22 cellular contexts compared by ENCODE assay signal in the genomic region with DNA sequence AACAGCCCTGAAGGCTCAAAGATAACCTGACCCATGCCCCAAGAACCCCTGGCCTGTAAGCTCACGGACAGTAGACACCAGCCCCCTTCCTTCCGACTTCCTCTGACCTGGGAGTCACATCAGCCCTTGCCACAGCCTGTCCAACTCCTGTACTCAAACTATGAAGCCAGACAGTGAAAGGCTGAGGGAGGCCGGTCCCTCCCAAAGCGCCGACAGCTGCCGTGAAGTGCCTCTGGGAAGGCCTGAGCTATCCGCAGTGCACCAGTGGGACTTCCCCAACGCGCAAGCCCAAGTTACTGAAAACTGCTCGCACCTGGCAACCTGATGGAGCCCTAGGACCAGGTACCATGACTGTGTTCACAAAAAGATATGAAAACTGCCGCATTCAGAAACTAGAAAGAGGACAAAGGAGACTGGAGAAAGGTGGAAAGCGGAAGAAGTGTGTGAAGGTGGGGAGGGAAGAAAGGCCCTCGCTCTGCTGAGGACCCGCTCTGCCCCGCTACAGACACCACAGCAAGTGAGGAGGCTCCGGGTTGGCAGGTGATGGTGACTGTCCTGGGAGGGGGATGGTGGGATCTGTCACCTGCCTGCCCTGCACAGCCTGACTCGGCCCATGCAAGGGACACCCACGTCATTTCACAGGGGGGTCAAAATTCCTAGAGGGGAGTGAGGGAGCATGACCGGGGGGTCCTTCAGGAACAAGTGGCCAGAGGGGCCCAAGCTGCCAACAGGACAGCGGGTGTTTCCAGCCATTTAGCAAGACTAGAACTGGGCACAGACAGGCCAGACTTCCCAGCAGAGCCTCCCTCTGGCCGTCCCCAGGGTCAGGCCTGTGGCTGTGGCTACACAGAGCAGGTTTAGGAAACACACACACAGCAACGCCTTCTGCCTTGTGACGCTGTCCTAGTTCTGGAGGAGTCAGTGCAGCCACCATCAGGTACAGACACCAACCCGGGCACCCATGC. TPM values are rescaled to one million over a fixed set of nuclear protein-coding genes. Genes with fewer than 3 reads are reported as not detected.
DNase-seq lines count a peak whose midpoint lies in the region; ATAC-seq, FAIRE-seq and TF ChIP-seq lines count a peak whose summit lies in the region.
"Had no signal": no experiment of that assay in that cellular context is flagged by ENCODE, and none has a peak within 500 bp of the region (broad histone marks: within the 10 kb centered on the region; RNA-seq: fewer than 3 reads in every experiment).

No MANE protein-coding gene starts in this region.

- no peak overlapping the region for H3K14ac ChIP-seq in neuronal stem cell (ENCODE audit: low read length)

- H3K9me3 Mint-ChIP-seq in T-helper 2 cell treated with Interferon-gamma antibody and Interleukin-4, amounts not matched to agents 5 μg/mL and 100 μg/mL, for 36 hours = no peaks in the 10 kb centered on the region
- H3K9me3 Mint-ChIP-seq in astrocyte (ENCODE audit: unreplicated experiment) (no peaks in the 10 kb centered on the region), type B pancreatic cell (no peaks in the 10 kb centered on the region)
- H3K9me3 Mint-ChIP-seq: CD14-positive monocyte had no signal

- peak overlapping the region; percentile 66 for H3K4ac ChIP-seq in neuronal stem cell (ENCODE audit: low read length)

- no peaks in the 10 kb centered on the region for H3K4me1 Mint-ChIP-seq in T-helper 2 cell treated with Interferon-gamma antibody and Interleukin-4, amounts not matched to agents 5 μg/mL and 100 μg/mL, for 36 hours (ENCODE audit: low read depth)
- H3K4me1 Mint-ChIP-seq in astrocyte (ENCODE audit: low read depth, unreplicated experiment) (no peaks in the 10 kb centered on the region), type B pancreatic cell (ENCODE audit: unreplicated experiment) (no peaks in the 10 kb centered on the region)
- H3K4me1 Mint-ChIP-seq: CD14-positive monocyte had no signal

- ATAC-seq in HG03175 (IDR thresholded peaks at IDR 0.05; ENCODE audit: unreplicated experiment) (no peak), HG02678 (IDR thresholded peaks at IDR 0.05; ENCODE audit: unreplicated experiment) (no peak), HG03521 (IDR thresholded peaks at IDR 0.05; ENCODE audit: unreplicated experiment) (no peak)
- ATAC-seq: K562, PC-3 had no signal

- no peak overlapping the region for H4K8ac ChIP-seq in neuronal stem cell (ENCODE audit: low read depth, low read length)

- H2AK5ac ChIP-seq in neuronal stem cell (ENCODE audit: low read depth, low read length) = no peak overlapping the region

- peaks cover 38% of the 10 kb centered on the region for H4K20me1 ChIP-seq in astrocyte (ENCODE audit: insufficient read depth, low read length)

- H3K36me3 ChIP-seq in astrocyte (ENCODE audit: insufficient read depth, low read length) = peaks cover 20% of the 10 kb centered on the region
- peaks cover 66 to 93% of the 10 kb centered on the region in 2 donors for H3K36me3 ChIP-seq in neuronal stem cell (replicated peaks in 1 of 2; ENCODE audit: control insufficient read depth in 2 of 2, insufficient read depth in 2 of 2, low read length in 2 of 2)

- no peak overlapping the region for H2AFZ ChIP-seq in astrocyte (ENCODE audit: low read depth, low read length)
- no peak overlapping the region for H2AFZ ChIP-seq in neuronal stem cell (ENCODE audit: low read length)

- H3K27me3 ChIP-seq in astrocyte (ENCODE audit: insufficient read depth, low read length) = no peaks in the 10 kb centered on the region
- no peaks in the 10 kb centered on the region for H3K27me3 ChIP-seq in neuronal stem cell (ENCODE audit: control insufficient read depth in 3 of 3, insufficient read depth in 3 of 3, low read depth in 1 of 3, low read length in 3 of 3)
- H3K27me3 ChIP-seq: SJCRH30 had no signal

- DNase-seq in T-helper 2 cell treated with Interferon-gamma antibody and Interleukin-4, amounts not matched to agents 5 μg/mL and 100 μg/mL, for 36 hours (ENCODE audit: low spot score) = no peak
- DNase-seq in T-helper 2 cell = no peak
- no peak for DNase-seq in astrocyte (ENCODE audit: low read depth)
- no peak for DNase-seq in neuronal stem cell (ENCODE audit: low spot score)
- no peak for DNase-seq in type B pancreatic cell (ENCODE audit: extremely low spot score, unreplicated experiment)
- DNase-seq: AML-193, DMS79 treated with DMSO at 0.1 percent for 48 hours, NCI-H1092 treated with DMSO at 0.1 percent for 48 hours, NCI-H146, NCI-H2029 treated with DMSO at 0.1 percent for 48 hours, NCI-H2171, NCI-H526, PC-3, SJCRH30 had no signal

- H3K18ac ChIP-seq in neuronal stem cell (ENCODE audit: low read length) = peak overlapping the region; percentile 48

- no peak overlapping the region for H4K91ac ChIP-seq in neuronal stem cell (ENCODE audit: low read depth, low read length, poor library complexity)

- no peak for TF ChIP-seq CTCF in astrocyte (IDR thresholded peaks at IDR 0.05; ENCODE audit: insufficient read depth, low read depth, low read length)
- no peak for TF ChIP-seq CTCF in type B pancreatic cell (conservative IDR thresholded peaks at IDR 0.05)

- no peak overlapping the region for H2BK12ac ChIP-seq in neuronal stem cell (ENCODE audit: low read length)

- H2BK5ac ChIP-seq in neuronal stem cell (ENCODE audit: low read length) = no peak overlapping the region

- no peaks in the 10 kb centered on the region for H3K27me3 Mint-ChIP-seq in T-helper 2 cell treated with Interferon-gamma antibody and Interleukin-4, amounts not matched to agents 5 μg/mL and 100 μg/mL, for 36 hours (ENCODE audit: low read depth)
- H3K27me3 Mint-ChIP-seq in astrocyte (ENCODE audit: low read depth, unreplicated experiment) = no peaks in the 10 kb centered on the region
- no peaks in the 10 kb centered on the region for H3K27me3 Mint-ChIP-seq in type B pancreatic cell

- no peak for FAIRE-seq in astrocyte (lab: Jason Lieb, UNC)
- FAIRE-seq: H54, K562 had no signal

- H3K9me3 ChIP-seq in astrocyte (ENCODE audit: insufficient read depth, low read depth, low read length) (no peaks in the 10 kb centered on the region), neuronal stem cell (replicated peaks in 1 of 2; ENCODE audit: control insufficient read depth in 2 of 2, insufficient read depth in 1 of 2, low read depth in 1 of 2, low read length in 2 of 2) (peaks cover 0 to 10% of the 10 kb centered on the region in 2 donors)
- H3K9me3 ChIP-seq: SJCRH30 had no signal

- H3K4me3 Mint-ChIP-seq in T-helper 2 cell treated with Interferon-gamma antibody and Interleukin-4, amounts not matched to agents 5 μg/mL and 100 μg/mL, for 36 hours = no peak overlapping the region
- H3K4me3 Mint-ChIP-seq in astrocyte (ENCODE audit: unreplicated experiment) (no peak overlapping the region), type B pancreatic cell (no peak overlapping the region)

- H3K27ac Mint-ChIP-seq in T-helper 2 cell treated with Interferon-gamma antibody and Interleukin-4, amounts not matched to agents 5 μg/mL and 100 μg/mL, for 36 hours = peak overlapping the region; percentile 31
- H3K27ac Mint-ChIP-seq in astrocyte (ENCODE audit: unreplicated experiment) = peak overlapping the region; percentile 59
- H3K27ac Mint-ChIP-seq in type B pancreatic cell = peak overlapping the region; percentile 66

- H3K4me2 ChIP-seq in astrocyte (ENCODE audit: low read length) = no peak overlapping the region
- no peak overlapping the region for H3K4me2 ChIP-seq in neuronal stem cell (ENCODE audit: insufficient read depth, low read length, poor library complexity, severe bottlenecking)

- H3K9ac ChIP-seq in astrocyte (ENCODE audit: low read length) (no peak overlapping the region), neuronal stem cell (ENCODE audit: low read depth, low read length, poor library complexity) (no peak overlapping the region)

- H3K79me1 ChIP-seq in neuronal stem cell (ENCODE audit: low read depth, low read length) = peaks cover 24% of the 10 kb centered on the region

- H3K4me1 ChIP-seq in astrocyte (ENCODE audit: insufficient read depth, low read length) = no peaks in the 10 kb centered on the region
- H3K4me1 ChIP-seq in neuronal stem cell (ENCODE audit: control insufficient read depth in 2 of 2, insufficient read depth in 1 of 2, low read depth in 1 of 2, low read length in 2 of 2) = peaks cover 0 to 3% of the 10 kb centered on the region in 2 donors
- H3K4me1 ChIP-seq: SJCRH30 had no signal

- no CpG with 5 or more reads among the region's 24 CpGs for WGBS in neuronal stem cell (ENCODE audit: extremely low coverage in 2 of 2, insufficient read length in 2 of 2, insufficient replicate concordance in 1 of 2), 2 donors

- H2BK120ac ChIP-seq in neuronal stem cell (ENCODE audit: low read depth, low read length) = no peak overlapping the region

- no peak overlapping the region for H2BK15ac ChIP-seq in neuronal stem cell (ENCODE audit: low read length)

- H3K27ac ChIP-seq in astrocyte (ENCODE audit: low read depth, low read length) (no peak overlapping the region), neuronal stem cell (replicated peaks; ENCODE audit: low read length) (no peak overlapping the region)
- H3K27ac ChIP-seq: 22Rv1, RWPE1, SJCRH30 had no signal

- H3K79me2 ChIP-seq in astrocyte (ENCODE audit: insufficient read depth, low read length) = peaks cover 4% of the 10 kb centered on the region

- no peak overlapping the region for H3K4me3 ChIP-seq in astrocyte (ENCODE audit: insufficient read depth, low read depth, low read length)
- no peak overlapping the region for H3K4me3 ChIP-seq in neuronal stem cell (ENCODE audit: low read length in 2 of 2)
- H3K4me3 ChIP-seq: K562, SJCRH30 had no signal

- peak overlapping the region; percentile 55 for H3K23ac ChIP-seq in neuronal stem cell (ENCODE audit: low read depth, low read length, poor library complexity)

- peaks cover 37% of the 10 kb centered on the region for H3K36me3 Mint-ChIP-seq in T-helper 2 cell treated with Interferon-gamma antibody and Interleukin-4, amounts not matched to agents 5 μg/mL and 100 μg/mL, for 36 hours (ENCODE audit: low read depth)
- H3K36me3 Mint-ChIP-seq in astrocyte (ENCODE audit: low read depth, unreplicated experiment) = peaks cover 21% of the 10 kb centered on the region
- peaks cover 26% of the 10 kb centered on the region for H3K36me3 Mint-ChIP-seq in type B pancreatic cell

RNA-seq across cellular contexts. Expression of a gene that starts 13.1 kb away (rescaled TPM):
- 57.1 and 63.3 TPM in 2 replicates for total RNA-seq in astrocyte
- polyA plus RNA-seq in neuronal stem cell (2013, experiment 1 of 2) = 156 TPM
- 144 TPM for polyA plus RNA-seq in neuronal stem cell (2013, experiment 2 of 2)
- total RNA-seq in type B pancreatic cell (ENCODE audit: low replicate concordance) = 132 and 138 TPM in 2 replicates
